In the genomic region with DNA sequence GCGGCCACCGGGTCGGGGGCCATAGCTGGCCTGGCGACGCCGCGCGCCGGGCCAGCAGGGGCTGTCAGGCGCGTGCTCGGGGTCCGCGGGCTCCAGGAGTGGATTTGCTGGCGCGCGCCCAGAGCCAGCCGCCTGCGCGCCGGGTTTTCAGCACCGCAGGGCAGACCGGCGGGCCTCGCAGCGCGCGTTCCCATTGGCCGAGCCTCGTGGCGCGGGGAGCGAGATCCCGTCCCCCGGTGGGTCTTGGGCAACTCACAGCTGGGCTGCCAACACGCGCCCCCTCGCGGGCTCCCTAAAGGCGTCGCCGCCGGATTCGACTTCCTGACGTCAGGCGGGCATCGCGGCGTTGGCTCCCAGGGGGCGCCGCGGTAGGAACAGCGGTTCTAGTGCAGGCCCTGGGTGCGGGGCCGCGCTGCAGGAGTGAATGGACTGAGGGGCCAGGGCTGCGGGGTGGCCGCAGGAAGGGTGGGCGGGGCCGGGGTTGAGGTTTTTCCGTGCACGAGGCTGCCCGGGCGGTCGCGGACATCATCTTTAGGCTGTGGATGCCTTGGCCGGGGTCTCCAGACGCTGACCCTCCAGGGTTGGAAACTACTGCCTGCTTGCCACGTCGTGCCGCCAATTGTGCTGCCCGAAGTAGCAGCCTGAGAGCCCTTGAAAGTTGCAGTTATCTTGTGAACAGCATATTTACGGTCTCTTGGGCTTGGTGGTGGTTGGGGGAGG, we compare ENCODE assay signal across 8 cellular contexts. TPM values are rescaled to one million over a fixed set of nuclear protein-coding genes. Genes with fewer than 3 reads are reported as not detected.
A peak's percentile ranks its signal among the peaks of the same experiment; 100 is the strongest.
DNase-seq lines count a peak whose midpoint lies in the region; ATAC-seq, FAIRE-seq and TF ChIP-seq lines count a peak whose summit lies in the region.

A gene (minus strand): TSS at position 268 of the 720 bp plus-strand sequence. CDS start 74 bp downstream, at position 194.

- intact Hi-C loops in CD4-positive, alpha-beta T cell (cut with DNase I, micrococcal nuclease) = no loop called here
- intact Hi-C loops in endothelial cell of umbilical vein (cut with micrococcal nuclease) = loop anchor here (1.0 to 5.0 kb wide), 6 partner anchors 10 to 290 kb away; a partner anchor contains a TSS

- peaks cover 26% of the 10 kb centered on the region for H3K79me2 ChIP-seq in endothelial cell of umbilical vein (ENCODE audit: control insufficient read depth, insufficient read depth, low read length)

- no peak for FAIRE-seq in endothelial cell of umbilical vein (lab: Jason Lieb, UNC)

- H3K4me1 ChIP-seq in HUES48 (ENCODE audit: control insufficient read depth, insufficient read depth, low read length) = peaks cover 12% of the 10 kb centered on the region
- H3K4me1 ChIP-seq in NT2/D1 (ENCODE audit: insufficient read depth, insufficient read length) = peaks cover 7% of the 10 kb centered on the region
- H3K4me1 ChIP-seq in endothelial cell of umbilical vein (ENCODE audit: control insufficient read depth, extremely low read depth, insufficient read depth, low read length) = peaks cover 19% of the 10 kb centered on the region

- DNase-seq in CD4-positive, alpha-beta T cell = peak; percentile 38 to 70 (median 54)
- DNase-seq in NT2/D1 (ENCODE audit: low read depth, low spot score) = peak; percentile 86
- DNase-seq in activated T-cell treated with anti-CD3 and anti-CD28 coated beads for 1 hour (ENCODE audit: low read depth) = peak; percentile 50
- peak; percentile 97 for DNase-seq in endothelial cell of umbilical vein (ENCODE audit: low read depth, low spot score)
- peak; percentile 88 to 92 for DNase-seq in mesothelial cell of epicardium (ENCODE audit: low spot score in 2 of 2, unreplicated experiment in 2 of 2)
- peak; percentile 71 to 80 for DNase-seq in stimulated activated CD8-positive, alpha-beta memory T cell treated with anti-CD3 and anti-CD28 coated beads, Interleukin-2, amount 100 ng/mL, for 48 hours (ENCODE audit: low read depth in 2 of 2)

- no peaks in the 10 kb centered on the region for H4K20me1 ChIP-seq in endothelial cell of umbilical vein (replicated peaks; ENCODE audit: control insufficient read depth, extremely low read depth, insufficient read depth, low read length)

- H3K36me3 Mint-ChIP-seq in CD4-positive, alpha-beta T cell (ENCODE audit: low read depth) = no peaks in the 10 kb centered on the region
- H3K36me3 Mint-ChIP-seq in mesothelial cell of epicardium = peaks cover 18% of the 10 kb centered on the region

- H3K4me2 ChIP-seq in endothelial cell of umbilical vein (ENCODE audit: insufficient read depth, low read length) = peak within 1 kb of the TSS; percentile 65

- peak within 1 kb of the TSS; percentile 52 for H2AFZ ChIP-seq in endothelial cell of umbilical vein (ENCODE audit: low read depth, low read length)

- peak within 1 kb of the TSS; percentile 86 for H3K9ac ChIP-seq in HUES48 (ENCODE audit: low read depth, low read length)
- H3K9ac ChIP-seq in NT2/D1 (ENCODE audit: insufficient read length, low read depth) = peak within 1 kb of the TSS; percentile 100
- peak within 1 kb of the TSS; percentile 91 for H3K9ac ChIP-seq in endothelial cell of umbilical vein (replicated peaks; ENCODE audit: extremely low read depth, insufficient read depth, low read length)

- TF ChIP-seq CTCF in CD4-positive, alpha-beta T cell (IDR thresholded peaks at IDR 0.05) = peak; percentile 67
- TF ChIP-seq CTCF in endothelial cell of umbilical vein (IDR thresholded peaks at IDR 0.05; ENCODE audit: extremely low read depth in 1 of 2, insufficient read depth in 1 of 2, low read depth in 1 of 2, low read length in 2 of 2) = peak; percentile 79 to 89
- no peak for TF ChIP-seq CTCF in mesothelial cell of epicardium (IDR thresholded peaks at IDR 0.05; ENCODE audit: unreplicated experiment)

- dilution Hi-C loops in endothelial cell of umbilical vein (cut with MboI; ENCODE audit: extremely low pct_ligation_motif_present, low sequenced_read_pairs) = no loop called here

- H3K4me1 Mint-ChIP-seq in CD4-positive, alpha-beta T cell (ENCODE audit: low read depth) = peaks cover 13% of the 10 kb centered on the region
- peaks cover 17% of the 10 kb centered on the region for H3K4me1 Mint-ChIP-seq in mesothelial cell of epicardium

- peak; percentile 64 for ATAC-seq in CD4-positive, alpha-beta T cell (ENCODE audit: poor library complexity)
- ATAC-seq in GM19455 (IDR thresholded peaks at IDR 0.05; ENCODE audit: unreplicated experiment) = peak; percentile 36

- H3K36me3 ChIP-seq in HUES48 (ENCODE audit: control insufficient read depth, insufficient read depth, low read length) = peaks cover 21% of the 10 kb centered on the region
- peaks cover 26% of the 10 kb centered on the region for H3K36me3 ChIP-seq in NT2/D1 (ENCODE audit: insufficient read depth, insufficient read length, low read length)
- peaks cover 5 to 9% of the 10 kb centered on the region in 2 experiments for H3K36me3 ChIP-seq in endothelial cell of umbilical vein (ENCODE audit: control insufficient read depth in 2 of 2, extremely low read depth in 1 of 2, insufficient read depth in 2 of 2, low read length in 2 of 2)

- no peak within 1 kb of the TSS for H3K27ac ChIP-seq in CD4-positive, alpha-beta T cell (ENCODE audit: low read depth, low read length)
- H3K27ac ChIP-seq in HUES48 (ENCODE audit: low read depth, low read length) = peak within 1 kb of the TSS; percentile 98
- peak within 1 kb of the TSS; percentile 86 for H3K27ac ChIP-seq in endothelial cell of umbilical vein (ENCODE audit: insufficient read depth, low read depth, low read length)

- peaks cover 59% of the 10 kb centered on the region for H3K27me3 Mint-ChIP-seq in CD4-positive, alpha-beta T cell
- no peaks in the 10 kb centered on the region for H3K27me3 Mint-ChIP-seq in mesothelial cell of epicardium (ENCODE audit: low read depth)

- no peaks in the 10 kb centered on the region for H3K9me3 Mint-ChIP-seq in CD4-positive, alpha-beta T cell
- H3K9me3 Mint-ChIP-seq in mesothelial cell of epicardium = no peaks in the 10 kb centered on the region

- TF ChIP-seq POLR2A in endothelial cell of umbilical vein (IDR thresholded peaks at IDR 0.05; ENCODE audit: low read depth, low read length) = peak; percentile 50

- peak within 1 kb of the TSS; percentile 89 for H3K4me3 Mint-ChIP-seq in CD4-positive, alpha-beta T cell
- peak within 1 kb of the TSS; percentile 93 for H3K4me3 Mint-ChIP-seq in mesothelial cell of epicardium

- no peaks in the 10 kb centered on the region for H3K9me3 ChIP-seq in CD4-positive, alpha-beta T cell (ENCODE audit: control insufficient read depth, low read length)
- no peaks in the 10 kb centered on the region for H3K9me3 ChIP-seq in HUES48 (ENCODE audit: control insufficient read depth, insufficient read depth, low read length)
- peaks cover 7% of the 10 kb centered on the region; the same call in 1 of the 2 replicates for H3K9me3 ChIP-seq in NT2/D1 (ENCODE audit: insufficient read depth, low read length)
- H3K9me3 ChIP-seq in endothelial cell of umbilical vein (replicated peaks; ENCODE audit: control insufficient read depth, insufficient read depth, low read length) = no peaks in the 10 kb centered on the region

- CTCF ChIA-PET in CD4-positive, alpha-beta T cell (lab: Charles Lee) = interaction anchor here (0.7 to 6.7 kb wide), 4 partner anchors 9 to 291 kb away, joined by 3 to 50 read pairs (median 10); a partner anchor contains a TSS
- CTCF ChIA-PET in endothelial cell of umbilical vein (lab: Charles Lee) = interaction anchor here (1.0 to 5.5 kb wide), 5 partner anchors 11 to 131 kb away, joined by 6 to 56 read pairs (median 16); a partner anchor contains a TSS

- BruUV-seq in endothelial cell of umbilical vein (replicated peaks; lab: Mats Ljungman, UMichigan) = no TSS peak

- H3K27ac Mint-ChIP-seq in CD4-positive, alpha-beta T cell = no peak within 1 kb of the TSS
- peak within 1 kb of the TSS; percentile 99 for H3K27ac Mint-ChIP-seq in mesothelial cell of epicardium

- POLR2A ChIA-PET in CD4-positive, alpha-beta T cell (lab: Charles Lee) = interaction anchor here (1.4 kb wide), 1 partner anchor 20 kb away, joined by 6 read pairs; no protein-coding TSS in a partner anchor
- POLR2A ChIA-PET in endothelial cell of umbilical vein (lab: Charles Lee) = interaction anchor here (1.2 to 5.0 kb wide), 2 partner anchors 13 to 20 kb away, joined by 3 to 36 read pairs; a partner anchor contains a TSS

- peak within 1 kb of the TSS; percentile 76 for H3K4me3 ChIP-seq in HUES48 (ENCODE audit: low read depth, low read length)
- H3K4me3 ChIP-seq in NT2/D1 (ENCODE audit: insufficient read length, low read depth) = peak within 1 kb of the TSS; percentile 96
- H3K4me3 ChIP-seq in endothelial cell of umbilical vein (replicated peaks in 1 of 3; ENCODE audit: insufficient read depth in 1 of 3, low read depth in 1 of 3, low read length in 3 of 3) = peak within 1 kb of the TSS; percentile 56 to 86 (median 62)

- H3K27me3 ChIP-seq in CD4-positive, alpha-beta T cell (ENCODE audit: control insufficient read depth, insufficient read depth, low read length) = peaks cover 19% of the 10 kb centered on the region
- H3K27me3 ChIP-seq in HUES48 (ENCODE audit: control insufficient read depth, insufficient read depth, low read length) (no peaks in the 10 kb centered on the region), NT2/D1 (ENCODE audit: insufficient read depth, insufficient read length) (no peaks in the 10 kb centered on the region), endothelial cell of umbilical vein (ENCODE audit: control insufficient read depth in 2 of 2, insufficient read depth in 2 of 2, low read length in 2 of 2) (no peaks in the 10 kb centered on the region)

- no peaks in the 10 kb centered on the region for H3K9me1 ChIP-seq in endothelial cell of umbilical vein (replicated peaks; ENCODE audit: control insufficient read depth, extremely low read depth, insufficient read depth, low read length)

TF ChIP-seq in endothelial cell of umbilical vein, 7 proteins besides CTCF, POLR2A, EP300 and RAD21:
- TF ChIP-seq POLR2AphosphoS5 (IDR thresholded peaks at IDR 0.05; ENCODE audit: insufficient read depth, low read depth, low read length) (peak; percentile 74), MYC (IDR thresholded peaks at IDR 0.05; ENCODE audit: low read depth, low read length) (no peak)
- TF ChIP-seq, protein P1, sequence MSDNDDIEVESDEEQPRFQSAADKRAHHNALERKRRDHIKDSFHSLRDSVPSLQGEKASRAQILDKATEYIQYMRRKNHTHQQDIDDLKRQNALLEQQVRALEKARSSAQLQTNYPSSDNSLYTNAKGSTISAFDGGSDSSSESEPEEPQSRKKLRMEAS (IDR thresholded peaks at IDR 0.05; ENCODE audit: insufficient read depth, insufficient read length) = peak; percentile 71
TF ChIP-seq in endothelial cell of umbilical vein: peak in this region for 2.

RNA-seq across cellular contexts. Expression of the gene that starts here (rescaled TPM):
- total RNA-seq in CD4-positive, alpha-beta T cell = under 1 TPM; 0.56 to 0.77 TPM
- total RNA-seq in endothelial cell of umbilical vein (109 and 110 TPM in 2 replicates), mesothelial cell of epicardium (108 to 115 TPM (median 108 TPM) in 3 replicates)
- 121 and 125 TPM in 2 replicates for polyA plus RNA-seq in endothelial cell of umbilical vein
- polyA plus RNA-seq in endothelial cell of umbilical vein (2011; cell fraction: cytosol; rRNA removed) = 73.0 and 77.1 TPM in 2 replicates
- polyA plus RNA-seq in endothelial cell of umbilical vein (2011; cell fraction: nucleus; rRNA removed) = 79.5 and 82.4 TPM in 2 replicates
- polyA plus RNA-seq in endothelial cell of umbilical vein (2012) = 50.4 and 68.5 TPM in 2 replicates
- 192 and 208 TPM in 2 replicates for polyA minus RNA-seq in endothelial cell of umbilical vein
- 289 TPM for polyA minus RNA-seq in endothelial cell of umbilical vein (2011; cell fraction: cytosol; rRNA and poly(A)+ RNA removed)
- polyA minus RNA-seq in endothelial cell of umbilical vein (2011; cell fraction: nucleus; rRNA and poly(A)+ RNA removed) = 51.4 and 61.8 TPM in 2 replicates

Comparison
In these comparisons a context has a peak if more than half of its experiments do, and no peak if none do; other contexts are left out.
1. RNA of the gene that starts here (total RNA-seq): 108 to 115 TPM in mesothelial cell of epicardium and 109 to 110 TPM in endothelial cell of umbilical vein; 0.56 to 0.77 TPM in CD4-positive, alpha-beta T cell; every median in the first group is over 10 times any median in the second.
2. Peak in DNase-seq and ATAC-seq in CD4-positive, alpha-beta T cell; RNA of the gene not detected or under 1 TPM.
3. Peak in every context shown above with its lines, with median percentiles within 50 percentile points of each other: DNase-seq, H3K4me3 ChIP-seq and H3K9ac ChIP-seq.